2 cellular contexts compared by ENCODE assay signal in genomic region chr16:16017812-16018211, GRCh38.
TF ChIP-seq lines count a peak whose summit lies in the region.

No MANE protein-coding gene starts in this region.

TF ChIP-seq in A549, 52 proteins besides CTCF, POLR2A, EP300 and RAD21 (continued from another document):
- TF ChIP-seq E2F6 (IDR thresholded peaks at IDR 0.05; ENCODE audit: borderline replicate concordance, low read depth) (no peak), NFE2L2 (conservative IDR thresholded peaks at IDR 0.05; ENCODE audit: low read length) (peak; percentile 34; the same call in 1 of the 2 replicates), REST (IDR thresholded peaks at IDR 0.05) (no peak), MYC (IDR thresholded peaks at IDR 0.05; ENCODE audit: borderline replicate concordance, low read length) (no peak), SREBF2 (IDR thresholded peaks at IDR 0.05) (no peak), MAFK (IDR thresholded peaks at IDR 0.05; ENCODE audit: partially characterized antibody) (peak; percentile 62), BCL3 (IDR thresholded peaks at IDR 0.05) (no peak), CEBPB (IDR thresholded peaks at IDR 0.05) (no peak), HEYL (CRISPR knock-in tag; IDR thresholded peaks at IDR 0.05) (no peak), MAX (IDR thresholded peaks at IDR 0.05) (no peak)
TF ChIP-seq in A549: peak in this region for 2.

TF ChIP-seq in K562, 482 proteins besides CTCF, POLR2A, EP300 and RAD21 (continued from another document):
- TF ChIP-seq ZNF592 (IDR thresholded peaks at IDR 0.05), result 0 out of 2 replicates have a peak, but pooled peaks have one; percentile 29
- peak; percentile 43; the same call in 1 of the 2 replicates for TF ChIP-seq ZNF316 (IDR thresholded peaks at IDR 0.05)
- TF ChIP-seq MTA1 (IDR thresholded peaks at IDR 0.05; ENCODE audit: borderline replicate concordance), result no peak
- TF ChIP-seq NELFE (IDR thresholded peaks at IDR 0.05; ENCODE audit: insufficient read depth, insufficient read length), result no peak
- no peak for TF ChIP-seq ZBTB33 (CRISPR knock-in tag; IDR thresholded peaks at IDR 0.05)
- TF ChIP-seq PKNOX1 (IDR thresholded peaks at IDR 0.05), result no peak
- TF ChIP-seq ZNF583 (CRISPR knock-in tag; IDR thresholded peaks at IDR 0.05), result no peak
- peak; percentile 20; the same call in 1 of the 2 replicates for TF ChIP-seq MAFF (IDR thresholded peaks at IDR 0.05; ENCODE audit: low read length)
- no peak for TF ChIP-seq FOXA1 (IDR thresholded peaks at IDR 0.05; ENCODE audit: borderline replicate concordance)
- no peak for TF ChIP-seq CBX5 (IDR thresholded peaks at IDR 0.05; ENCODE audit: borderline replicate concordance, low read depth)
- TF ChIP-seq E2F6 (IDR thresholded peaks at IDR 0.05; ENCODE audit: borderline replicate concordance in 1 of 2, extremely low read depth in 1 of 2, insufficient read depth in 1 of 2, insufficient read length in 1 of 2, low read depth in 1 of 2, low read length in 1 of 2, poor library complexity in 1 of 2, severe bottlenecking in 1 of 2), result no peak
- peak; percentile 60 for TF ChIP-seq C11orf30 (IDR thresholded peaks at IDR 0.05; ENCODE audit: low read depth)
- TF ChIP-seq NR2C1 (IDR thresholded peaks at IDR 0.05), result no peak
- no peak for TF ChIP-seq NR2C1 (tag; IDR thresholded peaks at IDR 0.05)
- TF ChIP-seq BCOR (IDR thresholded peaks at IDR 0.05), result 0 out of 2 replicates have a peak, but pooled peaks have one; percentile 30
- TF ChIP-seq ZKSCAN1 (IDR thresholded peaks at IDR 0.05; ENCODE audit: low read depth, low read length), result no peak
- TF ChIP-seq KAT8 (IDR thresholded peaks at IDR 0.05; ENCODE audit: low read depth), result no peak
- TF ChIP-seq MAFG (tag; conservative IDR thresholded peaks at IDR 0.05), result peak; percentile 49
- TF ChIP-seq TFAP4 (CRISPR knock-in tag; IDR thresholded peaks at IDR 0.05; ENCODE audit: borderline replicate concordance), result peak; percentile 50; the same call in 1 of the 2 replicates
